In the genomic region with DNA sequence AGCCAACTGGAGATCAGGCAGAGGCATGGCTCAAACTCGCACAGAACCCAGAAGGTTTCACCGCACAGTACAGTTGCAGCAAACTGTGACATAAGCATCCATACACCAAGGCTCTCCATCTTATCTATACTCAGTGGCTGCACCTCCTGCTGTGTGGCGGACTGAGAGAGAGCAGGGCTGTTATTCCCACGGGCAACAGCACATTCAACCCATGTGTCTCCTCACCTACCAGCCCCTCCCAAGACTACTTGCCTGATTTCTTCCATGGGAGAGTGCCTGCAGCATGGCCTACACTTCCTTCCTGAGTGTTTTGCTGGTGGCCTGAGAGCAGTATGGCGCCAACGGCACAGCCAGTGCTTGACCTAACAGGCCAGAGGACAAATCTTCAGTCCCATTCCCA, we compare ENCODE assay signal across 25 cellular contexts.
"Had no signal": no experiment of that assay in that cellular context is flagged by ENCODE, and none has a peak within 500 bp of the region (broad histone marks: within the 10 kb centered on the region; RNA-seq: fewer than 3 reads in every experiment).

No MANE protein-coding gene starts in this region.

- DNase-seq: hippocampal formation; immature natural killer cell; kidney; left colon; left lung; lower lobe of right lung; mammary epithelial cell; mesenchymal stem cell; naive thymus-derived CD8-positive, alpha-beta T cell; ovary; right lobe of liver; stimulated activated CD4-positive, alpha-beta T cell treated with anti-CD3 and anti-CD28 coated beads, Interleukin-12 subunit alpha, Interleukin-12 subunit beta, amount 100 ng/mL, for 4 hours; stimulated activated CD4-positive, alpha-beta T cell treated with anti-CD3 and anti-CD28 coated beads, Interleukin-15, amount 100 ng/mL, for 24 hours; stimulated activated CD4-positive, alpha-beta T cell treated with anti-CD3 and anti-CD28 coated beads, Interleukin-2, amount 100 ng/mL, for 24 hours; stimulated activated CD4-positive, alpha-beta T cell treated with anti-CD3 and anti-CD28 coated beads, Interleukin-4, amount 100 ng/mL, for 1 hour; stimulated activated naive B cell treated with anti-CD40 and anti-IgM and Interleukin-4, amounts not matched to agents 10 μg/mL and 1 μg/mL and 100 μg/mL, for 72 hours; stimulated activated naive CD8-positive, alpha-beta T cell treated with anti-CD3 and anti-CD28 coated beads, Interleukin-15, Interleukin-2, amounts not matched to agents 100 U/mL and 50 U/mL, for 24 hours; stomach; testis; thyroid gland; transverse colon; upper lobe of left lung had no signal

- H3K27ac ChIP-seq: left lung, lower lobe of right lung, ovary, right atrium auricular region, right lobe of liver, skin epidermis, stomach, testis, thyroid gland, transverse colon, upper lobe of left lung, vagina had no signal

- H3K4me3 ChIP-seq: left lung, lower lobe of right lung, ovary, right atrium auricular region, right lobe of liver, skin epidermis, stomach, testis, thyroid gland, transverse colon, upper lobe of left lung, vagina had no signal

- H3K4me1 ChIP-seq: left lung, lower lobe of right lung, right atrium auricular region, right lobe of liver, stomach, testis, thyroid gland, transverse colon, upper lobe of left lung, vagina had no signal

- H3K36me3 ChIP-seq: left lung, lower lobe of right lung, ovary, right atrium auricular region, right lobe of liver, stomach, thyroid gland, transverse colon, upper lobe of left lung, vagina had no signal

- H3K9me3 ChIP-seq: left lung, lower lobe of right lung, ovary, right atrium auricular region, right lobe of liver, stomach, testis, thyroid gland, transverse colon, upper lobe of left lung, vagina had no signal

- H3K27me3 ChIP-seq: left lung, ovary, right atrium auricular region, right lobe of liver, stomach, testis, thyroid gland, transverse colon, upper lobe of left lung, vagina had no signal
